Comparison of ENCODE assay signal across 26 cellular contexts in the genomic region with DNA sequence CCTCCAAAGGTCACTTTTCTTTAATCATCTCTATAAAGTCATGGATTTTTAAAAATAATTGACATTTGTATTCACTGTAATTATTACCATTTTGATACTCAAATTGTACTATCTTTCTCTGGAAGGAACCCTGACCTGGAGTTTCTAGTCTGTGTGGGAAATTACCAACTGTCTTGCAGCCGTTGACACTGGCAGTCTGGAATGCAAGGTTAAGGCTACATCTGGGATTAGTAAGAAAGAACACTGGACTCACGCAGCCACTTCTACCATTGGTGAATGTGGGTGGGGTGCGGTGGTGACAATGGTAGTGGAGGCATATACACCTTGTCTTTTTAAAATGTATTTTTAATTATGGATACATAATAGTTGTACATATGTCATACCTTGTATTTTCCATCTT. TPM values are rescaled to one million over a fixed set of nuclear protein-coding genes. Genes with fewer than 3 reads are reported as not detected.
DNase-seq lines count a peak whose midpoint lies in the region; FAIRE-seq and TF ChIP-seq lines count a peak whose summit lies in the region.
"Had no signal": no experiment of that assay in that cellular context is flagged by ENCODE, and none has a peak within 500 bp of the region (broad histone marks: within the 10 kb centered on the region; RNA-seq: fewer than 3 reads in every experiment).

No MANE protein-coding gene starts in this region.

- no peak for FAIRE-seq in bronchial epithelial cell (lab: Jason Lieb, UNC)
- FAIRE-seq: A204.1, G401.6, GM12878, GM12892, GM18507 had no signal

- H3K36me3 ChIP-seq in GM23248 (ENCODE audit: low read depth) (no peaks in the 10 kb centered on the region), bronchial epithelial cell (ENCODE audit: control insufficient read depth, insufficient read depth, low read length) (no peaks in the 10 kb centered on the region), tibial nerve (no peaks in the 10 kb centered on the region)
- H3K36me3 ChIP-seq: BE2C, BLaER1 had no signal

- H3K79me2 ChIP-seq in GM23248 (ENCODE audit: insufficient read depth), result no peaks in the 10 kb centered on the region

- H3K4me1 ChIP-seq in GM23248 (ENCODE audit: insufficient read depth) (no peaks in the 10 kb centered on the region), tibial nerve (no peaks in the 10 kb centered on the region)
- H3K4me1 ChIP-seq: BE2C, BLaER1 had no signal

- no peaks in the 10 kb centered on the region for H3K9me2 ChIP-seq in GM23248 (ENCODE audit: insufficient read depth)

- H3K9me3 ChIP-seq in GM23248 (ENCODE audit: low read depth) (no peaks in the 10 kb centered on the region), tibial nerve (no peaks in the 10 kb centered on the region)
- H3K9me3 ChIP-seq: BE2C, BLaER1 had no signal

- no peaks in the 10 kb centered on the region for H3K27me3 ChIP-seq in GM23248 (replicated peaks; ENCODE audit: insufficient read depth)
- no peaks in the 10 kb centered on the region for H3K27me3 ChIP-seq in bronchial epithelial cell (ENCODE audit: control insufficient read depth, insufficient read depth, low read length)
- H3K27me3 ChIP-seq in tibial nerve, result no peaks in the 10 kb centered on the region
- H3K27me3 ChIP-seq: BE2C, BLaER1 had no signal

- TF ChIP-seq POLR2A in tibial nerve (IDR thresholded peaks at IDR 0.05), result no peak

- H3K9ac ChIP-seq in GM23248, result no peak overlapping the region
- H3K9ac ChIP-seq: BLaER1 had no signal

- DNase-seq in GM23248, result peak; percentile 20
- DNase-seq in bronchial epithelial cell (ENCODE audit: low read depth), result peak; percentile 21
- peak; percentile 11 for DNase-seq in kidney tubule cell (ENCODE audit: low spot score)
- DNase-seq in NCI-H226, result no peak
- no peak for DNase-seq in GF-D8 (lab: John Stamatoyannopoulos, UW)
- no peak for DNase-seq in stimulated activated CD4-positive, alpha-beta T cell treated with anti-CD3 and anti-CD28 coated beads, Interleukin-4, amount 100 ng/mL, for 24 hours
- no peak for DNase-seq in tibial nerve (ENCODE audit: low spot score in 2 of 2)
- DNase-seq: 8988T; ACHN; BE2C; C1 segment of cervical spinal cord; CD4-positive, alpha-beta memory T cell; CD4-positive, CD25-positive, alpha-beta regulatory T cell; CD8-positive, alpha-beta memory T cell; COR-L47; DMS 273 treated with DMSO at 0.1 percent for 48 hours; DMS153; DMS53; DMS79; DND-41 had no signal

- H3K27ac ChIP-seq in GM23248, result no peak overlapping the region
- H3K27ac ChIP-seq in tibial nerve, result no peak overlapping the region
- H3K27ac ChIP-seq: BLaER1 had no signal

- no peak overlapping the region for H3K4me2 ChIP-seq in GM23248 (ENCODE audit: unreplicated experiment)
- H3K4me2 ChIP-seq: BLaER1 had no signal

- 29 to 31% methylated on average over 3 of the region's 3 CpGs for WGBS in GM23248 (ENCODE audit: low coverage in 1 of 2, low lambda C conversion rate in 2 of 2, missing lambda C conversion rate in 2 of 2), 2 experiments
- WGBS in tibial nerve, 2 donors, result 61 to 74% methylated on average over 3 of the region's 3 CpGs

- no peaks in the 10 kb centered on the region for H3F3A ChIP-seq in GM23248 (ENCODE audit: insufficient read depth)

- no peak for TF ChIP-seq EP300 in tibial nerve (IDR thresholded peaks at IDR 0.05)

- no peak for TF ChIP-seq CTCF in bronchial epithelial cell (IDR thresholded peaks at IDR 0.05; ENCODE audit: insufficient read depth, low read length, severe bottlenecking)
- TF ChIP-seq CTCF in tibial nerve (IDR thresholded peaks at IDR 0.05), result no peak

- no peaks in the 10 kb centered on the region for H4K20me1 ChIP-seq in GM23248 (ENCODE audit: insufficient read depth)
- H4K20me1 ChIP-seq: BLaER1 had no signal

- no peak overlapping the region for H3K4me3 ChIP-seq in GM23248
- H3K4me3 ChIP-seq in bronchial epithelial cell (ENCODE audit: low read depth, low read length), result no peak overlapping the region
- no peak overlapping the region for H3K4me3 ChIP-seq in tibial nerve
- H3K4me3 ChIP-seq: BLaER1, GM12878 had no signal

- H2AFZ ChIP-seq in GM23248, result no peak overlapping the region

- in situ Hi-C loops in GM23248 (cut with MboI), result no loop called here

RNA-seq across cellular contexts. Expression of a gene that starts 40.9 kb away (rescaled TPM):
- 0.13 and 0.43 TPM in 2 replicates for total RNA-seq in GM23248 (2014; rRNA removed; shearing (Covaris generic))
- polyA plus RNA-seq in GM23248 (2016; fragmentation: Nextera tagmentation; extraction: Ambion mirVana), result not detected in 2 replicates
- total RNA-seq in bronchial epithelial cell, result 0.51 and 1.1 TPM in 2 replicates
- 1 to 10 TPM in 1 of 4 donors, under 1 TPM in 1, not detected in 2; 0.42 to 1.6 TPM for total RNA-seq in tibial nerve
- total RNA-seq: CD4-positive, alpha-beta memory T cell; CD8-positive, alpha-beta memory T cell had no signal
- polyA plus RNA-seq: CD4-positive, alpha-beta memory T cell; CD4-positive, CD25-positive, alpha-beta regulatory T cell; CD8-positive, alpha-beta memory T cell had no signal

Comparison
In these comparisons a context has a peak if more than half of its experiments do, and no peak if none do; other contexts are left out.
1. DNase-seq: peak in GM23248 (single experiment), bronchial epithelial cell (single experiment) and kidney tubule cell (single experiment); none in NCI-H226 (single experiment), GF-D8 (single experiment), stimulated activated CD4-positive, alpha-beta T cell treated with anti-CD3 and anti-CD28 coated beads, Interleukin-4, amount 100 ng/mL, for 24 hours (single experiment) and tibial nerve (0 of 2).